1 cellular context compared by ENCODE assay signal in the genomic region with DNA sequence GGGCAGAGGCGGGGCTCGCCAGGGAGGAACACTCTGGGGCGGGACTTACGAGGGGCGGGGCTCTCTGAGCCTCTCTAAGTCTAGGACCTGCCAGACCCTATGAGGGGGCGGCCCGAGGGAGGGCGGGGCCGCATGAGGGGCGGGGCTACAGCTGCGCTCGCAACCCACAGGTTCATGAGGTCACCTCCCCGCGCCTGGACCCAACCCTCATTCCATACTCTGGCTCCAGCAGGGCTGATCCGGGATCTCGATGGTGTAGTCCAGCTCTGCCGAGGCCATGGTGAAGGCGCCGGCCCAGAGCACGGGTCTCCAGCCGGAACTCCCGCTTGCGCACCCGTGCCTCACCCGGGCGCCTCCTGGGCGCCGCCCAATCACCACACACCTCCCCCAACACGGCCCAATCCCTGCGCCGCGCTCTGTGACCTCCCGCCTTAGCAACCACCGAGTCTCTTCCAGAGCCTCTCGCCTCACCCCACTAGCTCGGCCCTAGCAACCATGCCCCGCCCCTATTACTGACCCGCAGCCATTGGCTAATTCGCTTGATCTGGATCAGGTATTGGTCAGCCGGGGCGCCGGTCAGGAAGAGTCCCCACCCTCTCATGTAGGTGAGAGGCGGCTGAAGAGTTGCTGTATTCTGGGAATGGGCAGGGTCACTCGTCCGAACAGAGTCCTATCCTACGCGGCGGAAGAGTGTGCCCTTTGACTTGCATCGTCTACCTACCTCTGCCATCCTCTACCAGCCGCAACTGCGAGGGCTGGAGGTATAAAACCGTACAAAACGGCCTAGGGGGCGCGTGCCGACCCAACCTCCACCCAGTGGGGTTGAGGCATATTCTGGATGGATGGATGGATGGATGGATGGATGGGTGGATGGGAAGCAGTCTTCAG.
TF ChIP-seq lines count a peak whose summit lies in the region.

TSS of gene ARMH1 (plus strand) at position 602 of the 888 bp plus-strand sequence. CDS start 14,984 bp downstream, outside the sequence.
TSS of gene TMEM53 (minus strand) at position 369 of the 888 bp plus-strand sequence. CDS start at position 279, 90 bp downstream.

TF ChIP-seq in K562, 482 proteins besides CTCF, POLR2A, EP300 and RAD21 (continued from another document and continues in another):
- TF ChIP-seq MYNN (IDR thresholded peaks at IDR 0.05) (no peak), MYNN (CRISPR knock-in tag; IDR thresholded peaks at IDR 0.05) (no peak), RBM22 (IDR thresholded peaks at IDR 0.05; ENCODE audit: low read depth, low read length, poor library complexity, severe bottlenecking) (peak; percentile 90), ZBTB7A (IDR thresholded peaks at IDR 0.05; ENCODE audit: borderline replicate concordance, control insufficient read depth, low read depth, low read length) (peak; percentile 83; the same call in 1 of the 2 replicates), DDX20 (tag; IDR thresholded peaks at IDR 0.05; ENCODE audit: low read depth) (no peak), LEF1 (IDR thresholded peaks at IDR 0.05) (peak; percentile 57; the same call in 1 of the 2 replicates), FOXP4 (CRISPR knock-in tag; IDR thresholded peaks at IDR 0.05; ENCODE audit: borderline replicate concordance) (no peak), ZKSCAN3 (CRISPR knock-in tag; IDR thresholded peaks at IDR 0.05) (no peak), BACH1 (tag; IDR thresholded peaks at IDR 0.05) (no peak), XRCC5 (IDR thresholded peaks at IDR 0.05; ENCODE audit: low read depth, low read length) (no peak), CCNT2 (IDR thresholded peaks at IDR 0.05; ENCODE audit: borderline replicate concordance, extremely low read depth, insufficient read length, low read depth, low read length) (peak; percentile 46), ELK1 (CRISPR knock-in tag; IDR thresholded peaks at IDR 0.05) (no peak), IRF2 (CRISPR knock-in tag; IDR thresholded peaks at IDR 0.05) (no peak), RFX5 (IDR thresholded peaks at IDR 0.05; ENCODE audit: low read depth, low read length) (peak; percentile 44), MTF1 (CRISPR knock-in tag; IDR thresholded peaks at IDR 0.05; ENCODE audit: borderline replicate concordance) (no peak), GABPA (tag; conservative IDR thresholded peaks at IDR 0.05; ENCODE audit: low read depth) (peak; percentile 82), ZC3H11A (IDR thresholded peaks at IDR 0.05; ENCODE audit: low read depth, low read length) (no peak), COPS2 (conservative IDR thresholded peaks at IDR 0.05) (no peak), ARID3B (CRISPR knock-in tag; IDR thresholded peaks at IDR 0.05; ENCODE audit: borderline replicate concordance) (no peak), SIN3A (IDR thresholded peaks at IDR 0.05; ENCODE audit: borderline replicate concordance in 2 of 2, control insufficient read depth in 1 of 2, low read depth in 2 of 2, low read length in 2 of 2) (peak in 1 of 2 experiments; percentile 80; a peak in 2 of 4 replicates), ZNF398 (CRISPR knock-in tag; IDR thresholded peaks at IDR 0.05) (no peak), BRD4 (IDR thresholded peaks at IDR 0.05) (no peak), HMG20A (CRISPR knock-in tag; conservative IDR thresholded peaks at IDR 0.05) (no peak), HLTF (IDR thresholded peaks at IDR 0.05) (no peak), NCOA2 (IDR thresholded peaks at IDR 0.05; ENCODE audit: partially characterized antibody in 2 of 2) (no peak), ZNF274 (IDR thresholded peaks at IDR 0.05; ENCODE audit: borderline replicate concordance, low read depth, low read length) (no peak), CHD1 (IDR thresholded peaks at IDR 0.05; ENCODE audit: low read length) (no peak), NFATC3 (IDR thresholded peaks at IDR 0.05) (no peak), HNRNPL (IDR thresholded peaks at IDR 0.05; ENCODE audit: low read depth, low read length) (no peak), PHB (CRISPR knock-in tag; IDR thresholded peaks at IDR 0.05) (no peak), MCM5 (IDR thresholded peaks at IDR 0.05; ENCODE audit: low read depth) (no peak), FOXK2 (conservative IDR thresholded peaks at IDR 0.05 in 1 of 2, IDR thresholded peaks at IDR 0.05 in 1 of 2; ENCODE audit: low read depth in 2 of 2) (no peak; a peak in 2 of 4 replicates), ZNF354B (CRISPR knock-in tag; IDR thresholded peaks at IDR 0.05) (no peak), HDAC2 (IDR thresholded peaks at IDR 0.05) (no peak), RBM34 (IDR thresholded peaks at IDR 0.05; ENCODE audit: borderline replicate concordance, insufficient read depth, low read length) (no peak), NFIC (IDR thresholded peaks at IDR 0.05) (no peak)
- TF ChIP-seq, protein P1, sequence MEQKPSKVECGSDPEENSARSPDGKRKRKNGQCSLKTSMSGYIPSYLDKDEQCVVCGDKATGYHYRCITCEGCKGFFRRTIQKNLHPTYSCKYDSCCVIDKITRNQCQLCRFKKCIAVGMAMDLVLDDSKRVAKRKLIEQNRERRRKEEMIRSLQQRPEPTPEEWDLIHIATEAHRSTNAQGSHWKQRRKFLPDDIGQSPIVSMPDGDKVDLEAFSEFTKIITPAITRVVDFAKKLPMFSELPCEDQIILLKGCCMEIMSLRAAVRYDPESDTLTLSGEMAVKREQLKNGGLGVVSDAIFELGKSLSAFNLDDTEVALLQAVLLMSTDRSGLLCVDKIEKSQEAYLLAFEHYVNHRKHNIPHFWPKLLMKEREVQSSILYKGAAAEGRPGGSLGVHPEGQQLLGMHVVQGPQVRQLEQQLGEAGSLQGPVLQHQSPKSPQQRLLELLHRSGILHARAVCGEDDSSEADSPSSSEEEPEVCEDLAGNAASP (IDR thresholded peaks at IDR 0.05): no peak
- TF ChIP-seq, protein P2, sequence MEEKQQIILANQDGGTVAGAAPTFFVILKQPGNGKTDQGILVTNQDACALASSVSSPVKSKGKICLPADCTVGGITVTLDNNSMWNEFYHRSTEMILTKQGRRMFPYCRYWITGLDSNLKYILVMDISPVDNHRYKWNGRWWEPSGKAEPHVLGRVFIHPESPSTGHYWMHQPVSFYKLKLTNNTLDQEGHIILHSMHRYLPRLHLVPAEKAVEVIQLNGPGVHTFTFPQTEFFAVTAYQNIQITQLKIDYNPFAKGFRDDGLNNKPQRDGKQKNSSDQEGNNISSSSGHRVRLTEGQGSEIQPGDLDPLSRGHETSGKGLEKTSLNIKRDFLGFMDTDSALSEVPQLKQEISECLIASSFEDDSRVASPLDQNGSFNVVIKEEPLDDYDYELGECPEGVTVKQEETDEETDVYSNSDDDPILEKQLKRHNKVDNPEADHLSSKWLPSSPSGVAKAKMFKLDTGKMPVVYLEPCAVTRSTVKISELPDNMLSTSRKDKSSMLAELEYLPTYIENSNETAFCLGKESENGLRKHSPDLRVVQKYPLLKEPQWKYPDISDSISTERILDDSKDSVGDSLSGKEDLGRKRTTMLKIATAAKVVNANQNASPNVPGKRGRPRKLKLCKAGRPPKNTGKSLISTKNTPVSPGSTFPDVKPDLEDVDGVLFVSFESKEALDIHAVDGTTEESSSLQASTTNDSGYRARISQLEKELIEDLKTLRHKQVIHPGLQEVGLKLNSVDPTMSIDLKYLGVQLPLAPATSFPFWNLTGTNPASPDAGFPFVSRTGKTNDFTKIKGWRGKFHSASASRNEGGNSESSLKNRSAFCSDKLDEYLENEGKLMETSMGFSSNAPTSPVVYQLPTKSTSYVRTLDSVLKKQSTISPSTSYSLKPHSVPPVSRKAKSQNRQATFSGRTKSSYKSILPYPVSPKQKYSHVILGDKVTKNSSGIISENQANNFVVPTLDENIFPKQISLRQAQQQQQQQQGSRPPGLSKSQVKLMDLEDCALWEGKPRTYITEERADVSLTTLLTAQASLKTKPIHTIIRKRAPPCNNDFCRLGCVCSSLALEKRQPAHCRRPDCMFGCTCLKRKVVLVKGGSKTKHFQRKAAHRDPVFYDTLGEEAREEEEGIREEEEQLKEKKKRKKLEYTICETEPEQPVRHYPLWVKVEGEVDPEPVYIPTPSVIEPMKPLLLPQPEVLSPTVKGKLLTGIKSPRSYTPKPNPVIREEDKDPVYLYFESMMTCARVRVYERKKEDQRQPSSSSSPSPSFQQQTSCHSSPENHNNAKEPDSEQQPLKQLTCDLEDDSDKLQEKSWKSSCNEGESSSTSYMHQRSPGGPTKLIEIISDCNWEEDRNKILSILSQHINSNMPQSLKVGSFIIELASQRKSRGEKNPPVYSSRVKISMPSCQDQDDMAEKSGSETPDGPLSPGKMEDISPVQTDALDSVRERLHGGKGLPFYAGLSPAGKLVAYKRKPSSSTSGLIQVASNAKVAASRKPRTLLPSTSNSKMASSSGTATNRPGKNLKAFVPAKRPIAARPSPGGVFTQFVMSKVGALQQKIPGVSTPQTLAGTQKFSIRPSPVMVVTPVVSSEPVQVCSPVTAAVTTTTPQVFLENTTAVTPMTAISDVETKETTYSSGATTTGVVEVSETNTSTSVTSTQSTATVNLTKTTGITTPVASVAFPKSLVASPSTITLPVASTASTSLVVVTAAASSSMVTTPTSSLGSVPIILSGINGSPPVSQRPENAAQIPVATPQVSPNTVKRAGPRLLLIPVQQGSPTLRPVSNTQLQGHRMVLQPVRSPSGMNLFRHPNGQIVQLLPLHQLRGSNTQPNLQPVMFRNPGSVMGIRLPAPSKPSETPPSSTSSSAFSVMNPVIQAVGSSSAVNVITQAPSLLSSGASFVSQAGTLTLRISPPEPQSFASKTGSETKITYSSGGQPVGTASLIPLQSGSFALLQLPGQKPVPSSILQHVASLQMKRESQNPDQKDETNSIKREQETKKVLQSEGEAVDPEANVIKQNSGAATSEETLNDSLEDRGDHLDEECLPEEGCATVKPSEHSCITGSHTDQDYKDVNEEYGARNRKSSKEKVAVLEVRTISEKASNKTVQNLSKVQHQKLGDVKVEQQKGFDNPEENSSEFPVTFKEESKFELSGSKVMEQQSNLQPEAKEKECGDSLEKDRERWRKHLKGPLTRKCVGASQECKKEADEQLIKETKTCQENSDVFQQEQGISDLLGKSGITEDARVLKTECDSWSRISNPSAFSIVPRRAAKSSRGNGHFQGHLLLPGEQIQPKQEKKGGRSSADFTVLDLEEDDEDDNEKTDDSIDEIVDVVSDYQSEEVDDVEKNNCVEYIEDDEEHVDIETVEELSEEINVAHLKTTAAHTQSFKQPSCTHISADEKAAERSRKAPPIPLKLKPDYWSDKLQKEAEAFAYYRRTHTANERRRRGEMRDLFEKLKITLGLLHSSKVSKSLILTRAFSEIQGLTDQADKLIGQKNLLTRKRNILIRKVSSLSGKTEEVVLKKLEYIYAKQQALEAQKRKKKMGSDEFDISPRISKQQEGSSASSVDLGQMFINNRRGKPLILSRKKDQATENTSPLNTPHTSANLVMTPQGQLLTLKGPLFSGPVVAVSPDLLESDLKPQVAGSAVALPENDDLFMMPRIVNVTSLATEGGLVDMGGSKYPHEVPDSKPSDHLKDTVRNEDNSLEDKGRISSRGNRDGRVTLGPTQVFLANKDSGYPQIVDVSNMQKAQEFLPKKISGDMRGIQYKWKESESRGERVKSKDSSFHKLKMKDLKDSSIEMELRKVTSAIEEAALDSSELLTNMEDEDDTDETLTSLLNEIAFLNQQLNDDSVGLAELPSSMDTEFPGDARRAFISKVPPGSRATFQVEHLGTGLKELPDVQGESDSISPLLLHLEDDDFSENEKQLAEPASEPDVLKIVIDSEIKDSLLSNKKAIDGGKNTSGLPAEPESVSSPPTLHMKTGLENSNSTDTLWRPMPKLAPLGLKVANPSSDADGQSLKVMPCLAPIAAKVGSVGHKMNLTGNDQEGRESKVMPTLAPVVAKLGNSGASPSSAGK (IDR thresholded peaks at IDR 0.05): no peak
- TF ChIP-seq, protein P3, sequence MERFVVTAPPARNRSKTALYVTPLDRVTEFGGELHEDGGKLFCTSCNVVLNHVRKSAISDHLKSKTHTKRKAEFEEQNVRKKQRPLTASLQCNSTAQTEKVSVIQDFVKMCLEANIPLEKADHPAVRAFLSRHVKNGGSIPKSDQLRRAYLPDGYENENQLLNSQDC (CRISPR knock-in tag; IDR thresholded peaks at IDR 0.05): no peak
